In genomic region chr1:23419180-23419579, GRCh38 we compare ENCODE assay signal across 14 cellular contexts. TPM values are rescaled to one million over a fixed set of nuclear protein-coding genes. Genes with fewer than 3 reads are reported as not detected.
DNase-seq lines count a peak whose midpoint lies in the region; ATAC-seq and TF ChIP-seq lines count a peak whose summit lies in the region.
"Had no signal": no experiment of that assay in that cellular context is flagged by ENCODE, and none has a peak within 500 bp of the region (broad histone marks: within the 10 kb centered on the region; RNA-seq: fewer than 3 reads in every experiment).

No MANE protein-coding gene starts in this region.

- peaks cover 4% of the 10 kb centered on the region for H3K9me3 Mint-ChIP-seq in glutamatergic neuron (ENCODE audit: unreplicated experiment)
- H3K9me3 Mint-ChIP-seq: CD8-positive, alpha-beta T cell; HFFc6 had no signal

- H3K27ac ChIP-seq in HEK293 (ENCODE audit: extremely low read depth, low read depth, low read length) (no peak overlapping the region), psoas muscle (peak overlapping the region; percentile 10)
- H3K27ac ChIP-seq: PC-9 had no signal

- no peak overlapping the region for H3K9ac ChIP-seq in NT2/D1 (ENCODE audit: insufficient read length, low read depth)
- H3K9ac ChIP-seq: SK-N-SH had no signal

- H3K4me3 ChIP-seq in HEK293 (ENCODE audit: low read depth, low read length) (no peak overlapping the region), NT2/D1 (ENCODE audit: insufficient read length, low read depth) (no peak overlapping the region), psoas muscle (no peak overlapping the region)
- H3K4me3 ChIP-seq: PC-9 had no signal

- POLR2A ChIA-PET in HEK293 (lab: Yijun Ruan, JAX): no interaction called here

- 68 to 75% (median 73%) methylated on average over 5 to 6 of the region's 6 CpGs for WGBS in psoas muscle, 3 donors

- intact Hi-C loops in psoas muscle (cut with DNase I): no loop called here

- H3K4me1 ChIP-seq in HEK293 (ENCODE audit: control insufficient read depth, insufficient read depth, low read length) (no peaks in the 10 kb centered on the region), NT2/D1 (ENCODE audit: insufficient read depth, insufficient read length) (no peaks in the 10 kb centered on the region), psoas muscle (peaks cover 50% of the 10 kb centered on the region)

- TF ChIP-seq CTCF in HEK293 (tag by site-specific recombination; IDR thresholded peaks at IDR 0.05) (no peak), glutamatergic neuron (IDR thresholded peaks at IDR 0.05; ENCODE audit: partially characterized antibody, unreplicated experiment) (no peak), psoas muscle (IDR thresholded peaks at IDR 0.05) (no peak)

- H3K36me3 ChIP-seq in HEK293 (ENCODE audit: control insufficient read depth in 2 of 2, insufficient read depth in 1 of 2, low read length in 2 of 2): no peaks in the 10 kb centered on the region
- H3K36me3 ChIP-seq in NT2/D1 (ENCODE audit: insufficient read depth, insufficient read length, low read length): no peaks in the 10 kb centered on the region
- peaks cover 0 to 28% of the 10 kb centered on the region in 2 donors for H3K36me3 ChIP-seq in psoas muscle (ENCODE audit: insufficient read depth in 1 of 2, low read depth in 1 of 2)

- DNase-seq in NT2/D1 (ENCODE audit: low read depth, low spot score): peak; percentile 40
- peak; percentile 30 for DNase-seq in glutamatergic neuron
- no peak for DNase-seq in psoas muscle
- DNase-seq in SIG-M5 (lab: John Stamatoyannopoulos, UW): no peak
- no peak for DNase-seq in COLO668 (lab: John Stamatoyannopoulos, UW; ENCODE audit: unreplicated experiment)
- DNase-seq in mucosa of gallbladder (ENCODE audit: low spot score): no peak
- DNase-seq: CD8-positive, alpha-beta T cell; HFFc6; NCI-H2107; NCI-H226; NCI-H526; PC-9; SK-N-SH had no signal

- peaks cover 6% of the 10 kb centered on the region for H3K4me1 Mint-ChIP-seq in glutamatergic neuron (ENCODE audit: low read depth, unreplicated experiment)

- peaks cover 6% of the 10 kb centered on the region for H3K27me3 Mint-ChIP-seq in glutamatergic neuron (ENCODE audit: unreplicated experiment)

- H3K36me3 Mint-ChIP-seq in glutamatergic neuron (ENCODE audit: unreplicated experiment): no peaks in the 10 kb centered on the region

- H3K9me3 ChIP-seq in HEK293 (ENCODE audit: control insufficient read depth, insufficient read depth, low read depth, low read length) (no peaks in the 10 kb centered on the region), NT2/D1 (ENCODE audit: insufficient read depth, low read length) (no peaks in the 10 kb centered on the region), psoas muscle (no peaks in the 10 kb centered on the region)
- H3K9me3 ChIP-seq: SK-N-SH had no signal

- peaks cover 96% of the 10 kb centered on the region for H3K27me3 ChIP-seq in NT2/D1 (ENCODE audit: insufficient read depth, insufficient read length)
- no peaks in the 10 kb centered on the region for H3K27me3 ChIP-seq in psoas muscle (ENCODE audit: insufficient read depth in 3 of 3, low read length in 2 of 3)

- H3K27ac Mint-ChIP-seq in glutamatergic neuron (ENCODE audit: unreplicated experiment): peak overlapping the region; percentile 48
- H3K27ac Mint-ChIP-seq: HFFc6 had no signal

- CTCF ChIA-PET in HEK293 (lab: Yijun Ruan, JAX): interaction anchor here (4.1 kb wide), 1 partner anchor 15 kb away, joined by 18 read pairs; no protein-coding TSS in a partner anchor

- ATAC-seq in psoas muscle: no peak
- ATAC-seq: CD8-positive, alpha-beta T cell had no signal

- no peak overlapping the region for H3K4me3 Mint-ChIP-seq in glutamatergic neuron (ENCODE audit: unreplicated experiment)
- H3K4me3 Mint-ChIP-seq: CD8-positive, alpha-beta T cell; HFFc6 had no signal

TF ChIP-seq in HEK293, 187 proteins besides CTCF, POLR2A, EP300 and RAD21:
- TF ChIP-seq ZNF544 (tag by site-specific recombination; IDR thresholded peaks at IDR 0.05) (no peak), ZIC2 (tag by site-specific recombination; IDR thresholded peaks at IDR 0.05) (peak; percentile 82)

RNA-seq across cellular contexts. Expression of gene TCEA3, which starts 5.4 kb away (rescaled TPM):
- total RNA-seq in glutamatergic neuron (ENCODE audit: unreplicated experiment) (0.83 TPM), psoas muscle (100 to 1,000 TPM; 140 to 200 (median 170) TPM), mucosa of gallbladder (32.0 TPM)
- 100 to 1,000 TPM in 2 of 3 donors, 10 to 100 TPM in 1; 70.2 to 301 (median 195) TPM for polyA plus RNA-seq in psoas muscle

RNA-seq across cellular contexts. Expression of gene ZNF436, which starts 49.5 kb away (rescaled TPM):
- total RNA-seq in glutamatergic neuron (ENCODE audit: unreplicated experiment) (13.3 TPM), psoas muscle (10 to 100 TPM in 1 of 4 donors, 1 to 10 TPM in 3; 6.8 to 11.5 (median 8.6) TPM), mucosa of gallbladder (14.2 TPM)
- 1 to 10 TPM; 2.2 to 7.2 (median 3.1) TPM for polyA plus RNA-seq in psoas muscle

Comparison
In these comparisons a context has a peak if more than half of its experiments do, and no peak if none do; other contexts are left out.
1. DNase-seq: peak in NT2/D1 (single experiment) and glutamatergic neuron (single experiment); none in psoas muscle (0 of 2), SIG-M5 (single experiment), COLO668 (single experiment) and mucosa of gallbladder (single experiment).
2. RNA of gene TCEA3, which starts 5.4 kb away (total RNA-seq): 140 to 200 TPM in psoas muscle and 32.0 TPM in mucosa of gallbladder (single experiment); 0.83 TPM in glutamatergic neuron (single experiment); every median in the first group is over 10 times any median in the second.